11 cellular contexts compared by ENCODE assay signal in the genomic region with DNA sequence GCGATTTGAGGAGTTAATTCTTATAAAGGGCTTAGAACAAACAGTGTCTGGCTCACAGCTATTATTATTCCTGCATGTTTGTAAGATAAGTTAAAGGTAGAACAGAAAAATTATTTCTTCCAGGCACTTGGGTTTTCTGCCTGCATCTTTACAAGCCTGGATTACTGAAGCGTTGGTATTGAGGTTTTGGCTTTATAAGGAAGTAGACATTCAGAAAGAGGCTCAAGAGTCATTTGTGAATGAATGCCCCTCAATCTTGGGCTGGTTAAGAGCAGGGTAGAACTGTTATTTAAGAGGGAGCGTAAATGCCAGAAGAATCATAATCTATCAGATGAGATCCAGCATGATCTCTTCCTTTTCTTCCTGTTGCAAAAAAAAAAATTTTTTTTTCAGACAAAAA.
DNase-seq lines count a peak whose midpoint lies in the region; ATAC-seq and TF ChIP-seq lines count a peak whose summit lies in the region.
"Had no signal": no experiment of that assay in that cellular context is flagged by ENCODE, and none has a peak within 500 bp of the region (broad histone marks: within the 10 kb centered on the region; RNA-seq: fewer than 3 reads in every experiment).

No MANE protein-coding gene starts in this region.

- H4K20me1 ChIP-seq in OCI-LY3 (ENCODE audit: insufficient read depth, low read length) (no peaks in the 10 kb centered on the region), smooth muscle cell (ENCODE audit: low read depth) (no peaks in the 10 kb centered on the region)

- H3K9ac ChIP-seq in OCI-LY3 (ENCODE audit: low read length) (peak overlapping the region; percentile 39), smooth muscle cell (ENCODE audit: low read depth) (no peak overlapping the region)

- TF ChIP-seq CTCF in HFFc6 (IDR thresholded peaks at IDR 0.05) = no peak
- no peak for TF ChIP-seq CTCF in OCI-LY3 (IDR thresholded peaks at IDR 0.05; ENCODE audit: low read depth, low read length)
- no peak for TF ChIP-seq CTCF in gastroesophageal sphincter (IDR thresholded peaks at IDR 0.05)
- TF ChIP-seq CTCF in smooth muscle cell (IDR thresholded peaks at IDR 0.05; ENCODE audit: borderline replicate concordance, insufficient read depth, poor library complexity, severe bottlenecking) = no peak

- H3K4me3 ChIP-seq in OCI-LY3 (ENCODE audit: low read length) = peak overlapping the region; percentile 34; the same call in 1 of the 2 replicates
- H3K4me3 ChIP-seq in gastroesophageal sphincter = no peak overlapping the region
- H3K4me3 ChIP-seq in smooth muscle cell = no peak overlapping the region

- H3F3A ChIP-seq in smooth muscle cell (ENCODE audit: low read depth) = peaks cover 14% of the 10 kb centered on the region

- H3K27me3 ChIP-seq in OCI-LY3 (ENCODE audit: low read depth, low read length) = no peaks in the 10 kb centered on the region
- no peaks in the 10 kb centered on the region for H3K27me3 ChIP-seq in gastroesophageal sphincter
- no peaks in the 10 kb centered on the region for H3K27me3 ChIP-seq in smooth muscle cell (ENCODE audit: low read depth)

- H3K27ac ChIP-seq in OCI-LY3 (ENCODE audit: low read length) (peak overlapping the region; percentile 91), gastroesophageal sphincter (peak overlapping the region in 3 of 4 donors; percentile 98 to 100 (median 99)), smooth muscle cell (ENCODE audit: low read depth) (peak overlapping the region; percentile 91)

- H3K79me2 ChIP-seq in OCI-LY3 (ENCODE audit: low read length) (no peaks in the 10 kb centered on the region), smooth muscle cell (ENCODE audit: low read depth) (no peaks in the 10 kb centered on the region)

- peaks cover 4% of the 10 kb centered on the region; the same call in 1 of the 2 replicates for H3K27me3 Mint-ChIP-seq in HFFc6 (ENCODE audit: insufficient read depth)

- 20 to 41% methylated on average over 1 to 3 of the region's 3 CpGs for WGBS in gastroesophageal sphincter (ENCODE audit: low coverage in 1 of 2), 2 donors
- WGBS in smooth muscle cell (ENCODE audit: low lambda C conversion rate) = 28% methylated on average over 3 of the region's 3 CpGs

- peak overlapping the region; percentile 93 for H3K4me2 ChIP-seq in OCI-LY3 (ENCODE audit: low read length)
- H3K4me2 ChIP-seq in smooth muscle cell = peak overlapping the region; percentile 75

- H3K9me3 Mint-ChIP-seq in HFFc6 = no peaks in the 10 kb centered on the region

- H3K4me1 Mint-ChIP-seq in HFFc6 (ENCODE audit: low read depth) = peaks cover 24% of the 10 kb centered on the region

- peak overlapping the region; percentile 13 for H3K27ac Mint-ChIP-seq in HFFc6

- no peak for DNase-seq in HFFc6
- DNase-seq in smooth muscle cell (lab: John Stamatoyannopoulos, UW; ENCODE audit: unreplicated experiment) = no peak
- DNase-seq in DMS 273 treated with DMSO at 0.1 percent for 48 hours (lab: John Stamatoyannopoulos, UW) = no peak
- no peak for DNase-seq in NCI-H226
- no peak for DNase-seq in GM19240 (ENCODE audit: insufficient read length, low spot score)
- DNase-seq: activated naive CD4-positive, alpha-beta T cell; effector memory CD4-positive, alpha-beta T cell; NCI-H524 had no signal

- TF ChIP-seq POLR2A in gastroesophageal sphincter (IDR thresholded peaks at IDR 0.05) = no peak

- no peak overlapping the region for H2AFZ ChIP-seq in OCI-LY3 (ENCODE audit: low read depth, low read length)
- H2AFZ ChIP-seq in smooth muscle cell (ENCODE audit: low read depth) = peak overlapping the region; percentile 64

- no peak for ATAC-seq in gastroesophageal sphincter
- ATAC-seq in GM19467 (IDR thresholded peaks at IDR 0.05; ENCODE audit: unreplicated experiment) = no peak

- H3K4me1 ChIP-seq in OCI-LY3 (ENCODE audit: low read length) = peaks cover 33% of the 10 kb centered on the region
- peaks cover 0 to 32% (median 4%) of the 10 kb centered on the region in 3 donors for H3K4me1 ChIP-seq in gastroesophageal sphincter
- peaks cover 28% of the 10 kb centered on the region for H3K4me1 ChIP-seq in smooth muscle cell (ENCODE audit: low read depth)

- H3K36me3 ChIP-seq in OCI-LY3 (replicated peaks; ENCODE audit: low read depth, low read length) (no peaks in the 10 kb centered on the region), gastroesophageal sphincter (no peaks in the 10 kb centered on the region), smooth muscle cell (ENCODE audit: low read depth) (no peaks in the 10 kb centered on the region)

- H3K36me3 Mint-ChIP-seq in HFFc6 (ENCODE audit: low read depth) = no peaks in the 10 kb centered on the region

- H3K9me3 ChIP-seq in OCI-LY3 (ENCODE audit: insufficient read depth, low read length) (no peaks in the 10 kb centered on the region), gastroesophageal sphincter (no peaks in the 10 kb centered on the region), smooth muscle cell (replicated peaks; ENCODE audit: low read depth) (no peaks in the 10 kb centered on the region)

- no peak overlapping the region for H3K4me3 Mint-ChIP-seq in HFFc6

- no peak for TF ChIP-seq EP300 in gastroesophageal sphincter (IDR thresholded peaks at IDR 0.05)
